ENCODE assay signal across 8 cellular contexts in the genomic region with DNA sequence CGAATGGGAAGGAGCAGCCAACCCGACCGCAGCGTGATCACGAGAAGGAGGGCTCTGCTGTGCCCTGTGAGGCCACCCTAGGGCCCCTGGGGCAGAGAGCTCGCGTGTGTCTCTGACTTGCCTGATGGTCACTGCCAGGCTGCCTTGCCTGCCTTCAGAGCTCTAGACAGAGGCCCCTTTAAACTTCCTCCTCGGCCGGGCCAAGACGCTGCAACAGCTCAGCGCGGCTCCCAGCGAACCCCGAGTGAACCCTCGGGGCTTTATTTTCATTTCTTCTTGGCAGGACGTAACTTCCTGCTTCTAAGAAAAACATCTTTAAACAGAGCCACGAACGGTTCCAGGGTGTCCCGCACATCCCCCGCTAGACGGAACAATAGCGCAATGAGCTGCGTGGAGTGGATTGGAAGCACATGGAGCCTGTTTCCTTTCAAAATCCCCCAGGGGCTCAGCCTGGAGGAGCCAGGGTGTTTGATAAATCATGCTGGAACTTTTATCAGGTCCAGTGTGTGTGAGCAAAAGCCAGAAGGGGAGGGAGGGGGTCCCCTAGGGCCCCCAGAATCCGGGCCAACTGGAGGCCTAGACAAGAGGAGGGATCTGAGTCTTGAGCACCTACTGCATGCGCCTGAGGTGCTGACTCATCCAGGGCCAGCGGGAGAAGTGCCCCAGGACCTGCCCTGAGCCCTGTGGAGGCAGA.
DNase-seq lines count a peak whose midpoint lies in the region; ATAC-seq and TF ChIP-seq lines count a peak whose summit lies in the region.

No MANE protein-coding gene starts in this region.

- H3K36me3 ChIP-seq in colonic mucosa = no peaks in the 10 kb centered on the region
- no peaks in the 10 kb centered on the region for H3K36me3 ChIP-seq in PC-3 (ENCODE audit: low read depth, low read length)

- DNase-seq in G401 (ENCODE audit: low spot score) (peak; percentile 5), colonic mucosa (no peak), mesenteric fat pad (ENCODE audit: low spot score) (peak; percentile 89), PC-3 (no peak), GM10248 (ENCODE audit: extremely low spot score) (no peak)
- peak; percentile 55 for DNase-seq in activated CD4-positive, alpha-beta T cell treated with anti-CD3 and anti-CD28 coated beads for 36 hours
- peak; percentile 42 to 47 for DNase-seq in stimulated activated naive CD8-positive, alpha-beta T cell treated with anti-CD3 and anti-CD28 coated beads, Interleukin-15, amount 100 ng/mL, for 72 hours

- ATAC-seq in activated CD4-positive, alpha-beta T cell treated with anti-CD3 and anti-CD28 coated beads for 36 hours = peak; percentile 65
- peak; percentile 85 for ATAC-seq in stimulated activated naive CD8-positive, alpha-beta T cell treated with anti-CD3 and anti-CD28 coated beads, Interleukin-15, amount 100 ng/mL, for 72 hours
- ATAC-seq in HG03432 (IDR thresholded peaks at IDR 0.05; ENCODE audit: unreplicated experiment) (no peak), PC-3 (no peak)

- peak overlapping the region; percentile 62 for H3K4me3 Mint-ChIP-seq in activated CD4-positive, alpha-beta T cell treated with anti-CD3 and anti-CD28 coated beads for 36 hours
- H3K4me3 Mint-ChIP-seq in stimulated activated naive CD8-positive, alpha-beta T cell treated with anti-CD3 and anti-CD28 coated beads, Interleukin-15, amount 100 ng/mL, for 72 hours = peak overlapping the region; percentile 77 to 86

- H3K27ac ChIP-seq in colonic mucosa (peak overlapping the region; percentile 6), PC-3 (ENCODE audit: low read length) (no peak overlapping the region)

- H3K4me2 ChIP-seq in PC-3 (ENCODE audit: low read length) = no peak overlapping the region

- peaks cover 1% of the 10 kb centered on the region for H3K27me3 Mint-ChIP-seq in activated CD4-positive, alpha-beta T cell treated with anti-CD3 and anti-CD28 coated beads for 36 hours
- H3K27me3 Mint-ChIP-seq in stimulated activated naive CD8-positive, alpha-beta T cell treated with anti-CD3 and anti-CD28 coated beads, Interleukin-15, amount 100 ng/mL, for 72 hours = no peaks in the 10 kb centered on the region

- H3K9me3 Mint-ChIP-seq in activated CD4-positive, alpha-beta T cell treated with anti-CD3 and anti-CD28 coated beads for 36 hours (ENCODE audit: low read depth) = no peaks in the 10 kb centered on the region
- no peaks in the 10 kb centered on the region for H3K9me3 Mint-ChIP-seq in stimulated activated naive CD8-positive, alpha-beta T cell treated with anti-CD3 and anti-CD28 coated beads, Interleukin-15, amount 100 ng/mL, for 72 hours

- POLR2A ChIA-PET in activated CD4-positive, alpha-beta T cell treated with anti-CD3 and anti-CD28 coated beads for 36 hours (lab: Charles Lee) = no interaction called here
- POLR2A ChIA-PET in PC-3 (lab: Charles Lee; ENCODE audit: unreplicated experiment) (no interaction called here), GM10248 (lab: Yijun Ruan, JAX) (no interaction called here)

- H3K27me3 ChIP-seq in colonic mucosa (no peaks in the 10 kb centered on the region), PC-3 (ENCODE audit: low read length) (peaks cover 2% of the 10 kb centered on the region; the same call in 1 of the 2 replicates)

- H3K4me3 ChIP-seq in colonic mucosa (peak overlapping the region; percentile 13), PC-3 (ENCODE audit: low read length) (no peak overlapping the region)

- H3K4me1 ChIP-seq in colonic mucosa (no peaks in the 10 kb centered on the region), PC-3 (ENCODE audit: insufficient read depth, low read length) (peaks cover 27% of the 10 kb centered on the region)

- H3F3A ChIP-seq in PC-3 (ENCODE audit: low read length, unreplicated experiment) = no peaks in the 10 kb centered on the region

- peaks cover 3% of the 10 kb centered on the region for H3K36me3 Mint-ChIP-seq in activated CD4-positive, alpha-beta T cell treated with anti-CD3 and anti-CD28 coated beads for 36 hours (ENCODE audit: low read depth)

- no TSS peak for BruUV-seq in PC-3 (replicated peaks; lab: Mats Ljungman, UMichigan)

- no peaks in the 10 kb centered on the region for H3K79me2 ChIP-seq in PC-3 (ENCODE audit: low read length)

- no peaks in the 10 kb centered on the region for H4K20me1 ChIP-seq in PC-3 (ENCODE audit: low read length)

- peak overlapping the region; percentile 87 for H3K27ac Mint-ChIP-seq in activated CD4-positive, alpha-beta T cell treated with anti-CD3 and anti-CD28 coated beads for 36 hours
- peak overlapping the region; percentile 97 to 98 for H3K27ac Mint-ChIP-seq in stimulated activated naive CD8-positive, alpha-beta T cell treated with anti-CD3 and anti-CD28 coated beads, Interleukin-15, amount 100 ng/mL, for 72 hours

- in situ Hi-C loops in G401 (cut with HindIII; ENCODE audit: low sequenced_read_pairs) = no loop called here

- peaks cover 34% of the 10 kb centered on the region for H3K4me1 Mint-ChIP-seq in activated CD4-positive, alpha-beta T cell treated with anti-CD3 and anti-CD28 coated beads for 36 hours
- peaks cover 35% of the 10 kb centered on the region for H3K4me1 Mint-ChIP-seq in stimulated activated naive CD8-positive, alpha-beta T cell treated with anti-CD3 and anti-CD28 coated beads, Interleukin-15, amount 100 ng/mL, for 72 hours

- no peak overlapping the region for H2AFZ ChIP-seq in PC-3 (ENCODE audit: low read length)

- no peak for TF ChIP-seq CTCF in colonic mucosa (IDR thresholded peaks at IDR 0.05)
- TF ChIP-seq CTCF in PC-3 (conservative IDR thresholded peaks at IDR 0.05; ENCODE audit: low read depth, low read length) = no peak
- no peak for TF ChIP-seq CTCF in GM10248 (IDR thresholded peaks at IDR 0.05; ENCODE audit: control extremely low read depth, extremely low read depth, low read depth, missing control alignments)

- CTCF ChIA-PET in activated CD4-positive, alpha-beta T cell treated with anti-CD3 and anti-CD28 coated beads for 36 hours (lab: Charles Lee) = interaction anchor here (0.7 to 1.9 kb wide), 7 partner anchors 9 to 146 kb away, joined by 3 to 8 read pairs (median 4); no protein-coding TSS in a partner anchor
- CTCF ChIA-PET in PC-3 (lab: Charles Lee) (no interaction called here), GM10248 (lab: Yijun Ruan, JAX) (interaction anchor here (1.6 kb wide), 1 partner anchor 15 kb away, joined by 3 read pairs; no protein-coding TSS in a partner anchor)

- intact Hi-C loops in activated CD4-positive, alpha-beta T cell treated with anti-CD3 and anti-CD28 coated beads for 36 hours (cut with DNase I, micrococcal nuclease) = loop anchor here (5.0 kb wide), 2 partner anchors 91 to 96 kb away; no protein-coding TSS in a partner anchor
- intact Hi-C loops in colonic mucosa (cut with DNase I) (no loop called here), PC-3 (cut with micrococcal nuclease) (no loop called here)

- H3K9me2 ChIP-seq in PC-3 (replicated peaks; ENCODE audit: low read length) = no peaks in the 10 kb centered on the region

- H3K9ac ChIP-seq in colonic mucosa (ENCODE audit: low read depth in 2 of 2, low read length in 2 of 2) (no peak overlapping the region), PC-3 (ENCODE audit: low read length) (no peak overlapping the region)

- H3K9me3 ChIP-seq in colonic mucosa (no peaks in the 10 kb centered on the region), PC-3 (ENCODE audit: low read length) (no peaks in the 10 kb centered on the region)

Comparison
In these comparisons a context has a peak if more than half of its experiments do, and no peak if none do; other contexts are left out.
1. DNase-seq: peak in G401 (single experiment), activated CD4-positive, alpha-beta T cell treated with anti-CD3 and anti-CD28 coated beads for 36 hours (single experiment), mesenteric fat pad (single experiment) and stimulated activated naive CD8-positive, alpha-beta T cell treated with anti-CD3 and anti-CD28 coated beads, Interleukin-15, amount 100 ng/mL, for 72 hours (2 of 2); none in colonic mucosa (single experiment), PC-3 (single experiment) and GM10248 (single experiment).
2. ATAC-seq: peak in activated CD4-positive, alpha-beta T cell treated with anti-CD3 and anti-CD28 coated beads for 36 hours (single experiment) and stimulated activated naive CD8-positive, alpha-beta T cell treated with anti-CD3 and anti-CD28 coated beads, Interleukin-15, amount 100 ng/mL, for 72 hours (single experiment); none in HG03432 (single experiment) and PC-3 (single experiment).
3. intact Hi-C loops: an anchor here in activated CD4-positive, alpha-beta T cell treated with anti-CD3 and anti-CD28 coated beads for 36 hours (5.0 kb wide); none called in colonic mucosa and PC-3.